ENCODE assay signal across 19 cellular contexts in genomic region chr9:89854715-89855475, GRCh38.
"Had no signal": no experiment of that assay in that cellular context is flagged by ENCODE, and none has a peak within 500 bp of the region (broad histone marks: within the 10 kb centered on the region; RNA-seq: fewer than 3 reads in every experiment).

No MANE protein-coding gene starts in this region.

- DNase-seq: activated B cell treated with CpG ODN at 0.5 μM for 24 hours; activated CD4-positive, alpha-beta T cell treated with anti-CD3 and anti-CD28 coated beads, Interleukin-2, amount 10 ng/mL, durations not matched to agents 24 days and 14 days; activated gamma-delta T cell; activated T-cell treated with anti-CD3 and anti-CD28 coated beads, Interleukin-2, amount 50 U/mL, for 4 hours; dermis blood vessel endothelial cell; effector memory CD4-positive, alpha-beta T cell; left colon; midbrain; right cardiac atrium; SK-N-SH; small intestine; stimulated activated CD4-positive, alpha-beta T cell treated with anti-CD3 and anti-CD28 coated beads, Interleukin-4, amount 100 ng/mL, for 24 hours; upper lobe of left lung had no signal

- H3K4me3 Mint-ChIP-seq: activated B cell treated with CpG ODN at 0.5 μM for 24 hours; activated CD4-positive, alpha-beta T cell treated with anti-CD3 and anti-CD28 coated beads, Interleukin-2, amount 10 ng/mL, durations not matched to agents 24 days and 14 days; activated naive CD4-positive, alpha-beta T cell treated with anti-CD3 and anti-CD28 coated beads, Interleukin-2, amount 50 U/mL, for 24 hours; activated T-cell treated with anti-CD3 and anti-CD28 coated beads, Interleukin-2, amount 50 U/mL, for 4 hours; stimulated activated memory B cell treated with anti-CD40 and anti-IgM and Interleukin-4, amounts not matched to agents 10 μg/mL and 1 μg/mL and 100 μg/mL, for 72 hours; T-helper 2 cell treated with Interferon-gamma antibody and Interleukin-4, amounts not matched to agents 5 μg/mL and 100 μg/mL, for 36 hours had no signal

- H3K27me3 ChIP-seq: hepatocyte, upper lobe of left lung had no signal

- H3K9me3 Mint-ChIP-seq: activated B cell treated with CpG ODN at 0.5 μM for 24 hours; activated CD4-positive, alpha-beta T cell treated with anti-CD3 and anti-CD28 coated beads, Interleukin-2, amount 10 ng/mL, durations not matched to agents 24 days and 14 days; activated naive CD4-positive, alpha-beta T cell treated with anti-CD3 and anti-CD28 coated beads, Interleukin-2, amount 50 U/mL, for 24 hours; activated T-cell treated with anti-CD3 and anti-CD28 coated beads, Interleukin-2, amount 50 U/mL, for 4 hours; stimulated activated memory B cell treated with anti-CD40 and anti-IgM and Interleukin-4, amounts not matched to agents 10 μg/mL and 1 μg/mL and 100 μg/mL, for 72 hours; T-helper 2 cell treated with Interferon-gamma antibody and Interleukin-4, amounts not matched to agents 5 μg/mL and 100 μg/mL, for 36 hours had no signal

- H3K4me3 ChIP-seq: hepatocyte, thoracic aorta, upper lobe of left lung had no signal

- H3K27ac ChIP-seq: hepatocyte, thoracic aorta, upper lobe of left lung had no signal

- H3K36me3 Mint-ChIP-seq: stimulated activated memory B cell treated with anti-CD40 and anti-IgM and Interleukin-4, amounts not matched to agents 10 μg/mL and 1 μg/mL and 100 μg/mL, for 72 hours had no signal

- ATAC-seq: activated T-cell treated with anti-CD3 and anti-CD28 coated beads, Interleukin-2, amount 50 U/mL, for 4 hours; left colon; right cardiac atrium; stimulated activated memory B cell treated with anti-CD40 and anti-IgM and Interleukin-4, amounts not matched to agents 10 μg/mL and 1 μg/mL and 100 μg/mL, for 72 hours had no signal

- H3K4me1 Mint-ChIP-seq: activated B cell treated with CpG ODN at 0.5 μM for 24 hours; activated naive CD4-positive, alpha-beta T cell treated with anti-CD3 and anti-CD28 coated beads, Interleukin-2, amount 50 U/mL, for 24 hours had no signal

- H3K27me3 Mint-ChIP-seq: activated naive CD4-positive, alpha-beta T cell treated with anti-CD3 and anti-CD28 coated beads, Interleukin-2, amount 50 U/mL, for 24 hours had no signal

- H3K36me3 ChIP-seq: thoracic aorta, upper lobe of left lung had no signal

- H3K9me3 ChIP-seq: SK-N-SH, upper lobe of left lung had no signal

- H3K27ac Mint-ChIP-seq: activated B cell treated with CpG ODN at 0.5 μM for 24 hours; activated CD4-positive, alpha-beta T cell treated with anti-CD3 and anti-CD28 coated beads, Interleukin-2, amount 10 ng/mL, durations not matched to agents 24 days and 14 days; activated naive CD4-positive, alpha-beta T cell treated with anti-CD3 and anti-CD28 coated beads, Interleukin-2, amount 50 U/mL, for 24 hours; progenitor cell of endocrine pancreas; stimulated activated memory B cell treated with anti-CD40 and anti-IgM and Interleukin-4, amounts not matched to agents 10 μg/mL and 1 μg/mL and 100 μg/mL, for 72 hours; T-helper 2 cell treated with Interferon-gamma antibody and Interleukin-4, amounts not matched to agents 5 μg/mL and 100 μg/mL, for 36 hours had no signal
